ENCODE assay signal across 22 cellular contexts in the genomic region with DNA sequence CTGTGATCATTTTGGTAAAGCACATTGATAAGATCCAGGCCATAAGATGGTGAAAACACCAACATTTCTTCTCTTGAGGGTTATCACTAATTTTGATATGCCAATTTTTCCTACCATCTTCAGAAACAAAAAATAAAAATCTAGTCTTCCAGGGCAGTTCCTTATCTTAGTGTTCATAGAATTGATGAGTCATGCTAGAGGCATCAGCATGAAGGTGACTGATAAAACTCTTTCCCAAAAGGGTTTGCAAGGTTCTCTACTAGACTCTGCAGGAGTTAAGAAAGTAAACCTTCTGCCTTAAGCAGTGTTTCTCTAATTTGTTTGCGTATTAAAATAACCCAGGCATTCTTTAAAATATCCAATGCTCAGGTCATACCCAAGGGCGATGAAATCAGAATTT.
DNase-seq lines count a peak whose midpoint lies in the region; ATAC-seq, FAIRE-seq and TF ChIP-seq lines count a peak whose summit lies in the region.
"Had no signal": no experiment of that assay in that cellular context is flagged by ENCODE, and none has a peak within 500 bp of the region (broad histone marks: within the 10 kb centered on the region; RNA-seq: fewer than 3 reads in every experiment).

No MANE protein-coding gene starts in this region.

- no peaks in the 10 kb centered on the region for H3K9me3 ChIP-seq in H1 (ENCODE audit: insufficient read depth in 2 of 2, low read depth in 1 of 2, low read length in 1 of 2)
- H3K9me3 ChIP-seq in tibial artery: no peaks in the 10 kb centered on the region

- TF ChIP-seq RAD21 in H1 (IDR thresholded peaks at IDR 0.05 in 1 of 2, conservative IDR thresholded peaks at IDR 0.05 in 1 of 2; ENCODE audit: low read depth in 2 of 2, low read length in 2 of 2): no peak

- H3K23ac ChIP-seq in H1 (ENCODE audit: insufficient read length): no peak overlapping the region

- CTCF ChIA-PET in H1 (lab: Charles Lee; ENCODE audit: partially characterized antibody): no interaction called here

- no peak overlapping the region for H2BK12ac ChIP-seq in H1 (ENCODE audit: low read depth, low read length)

- TF ChIP-seq CTCF in H1 (IDR thresholded peaks at IDR 0.05; ENCODE audit: control extremely low read depth in 1 of 3, insufficient read depth in 1 of 3, low read depth in 1 of 3, low read length in 3 of 3): no peak
- no peak for TF ChIP-seq CTCF in tibial artery (IDR thresholded peaks at IDR 0.05)

- H3K27me3 ChIP-seq in H1 (replicated peaks in 1 of 4; ENCODE audit: control insufficient read depth in 3 of 4, extremely low read depth in 1 of 4, insufficient read depth in 3 of 4, low read length in 3 of 4) (no peaks in the 10 kb centered on the region), tibial artery (no peaks in the 10 kb centered on the region)

- no peaks in the 10 kb centered on the region for H4K20me1 ChIP-seq in H1 (replicated peaks in 1 of 2; ENCODE audit: control insufficient read depth in 1 of 2, insufficient read depth in 2 of 2, low read length in 2 of 2)

- no peak overlapping the region for H3K4me2 ChIP-seq in H1 (ENCODE audit: insufficient read depth in 1 of 2, low read depth in 2 of 2, low read length in 2 of 2)

- intact Hi-C loops in tibial artery (cut with DNase I; ENCODE audit: low total_unique reads): no loop called here

- no peak overlapping the region for H3K4me3 ChIP-seq in H1 (ENCODE audit: extremely low read depth in 1 of 4, insufficient read depth in 2 of 4, low read depth in 3 of 4, low read length in 4 of 4)
- no peak overlapping the region for H3K4me3 ChIP-seq in tibial artery
- H3K4me3 ChIP-seq: SK-N-MC had no signal

- 50% methylated on average over 2 of the region's 2 CpGs; no CpG with 5 or more reads in 1 of the 2 experiments for WGBS in H1 (ENCODE audit: extremely low coverage in 1 of 2, insufficient coverage in 1 of 2, insufficient read length in 1 of 2, insufficient replicate concordance in 2 of 2, low coverage in 1 of 2, low lambda C conversion rate in 2 of 2, missing lambda C conversion rate in 1 of 2), 2 experiments

- no peak overlapping the region for H2BK20ac ChIP-seq in H1 (ENCODE audit: low read length)

- TF ChIP-seq POLR2A in H1 (IDR thresholded peaks at IDR 0.05; ENCODE audit: control extremely low read depth in 1 of 2, low read depth in 2 of 2, low read length in 2 of 2): no peak

- no peak for FAIRE-seq in H1 (lab: Jason Lieb, UNC)
- FAIRE-seq: HTR-8/SVneo had no signal

- H2BK120ac ChIP-seq in H1 (replicated peaks; ENCODE audit: low read depth, low read length): no peak overlapping the region

- in situ Hi-C loops in ACHN (cut with HindIII; ENCODE audit: low pct_ligation_motif_present, low pct_unique_long_range_greater_than_20kb, low sequenced_read_pairs): no loop called here

- no peak overlapping the region for H4K8ac ChIP-seq in H1 (ENCODE audit: extremely low read depth, insufficient read depth, low read length)

- no peak overlapping the region for H3K9ac ChIP-seq in H1 (replicated peaks in 1 of 4; ENCODE audit: extremely low read depth in 1 of 4, low read depth in 3 of 4, low read length in 3 of 4)

- H2BK5ac ChIP-seq in H1 (ENCODE audit: low read depth, low read length): no peak overlapping the region

- no peaks in the 10 kb centered on the region for H3K36me3 ChIP-seq in H1 (ENCODE audit: control insufficient read depth in 2 of 4, insufficient read depth in 4 of 4, low read length in 3 of 4)
- no peaks in the 10 kb centered on the region for H3K36me3 ChIP-seq in tibial artery

- H4K91ac ChIP-seq in H1 (replicated peaks; ENCODE audit: insufficient read length, low read length): no peak overlapping the region

- no peak overlapping the region for H2AFZ ChIP-seq in H1 (ENCODE audit: low read length)

- no peaks in the 10 kb centered on the region for H3K79me1 ChIP-seq in H1 (ENCODE audit: low read depth, low read length)

- no peak overlapping the region for H3K27ac ChIP-seq in H1 (ENCODE audit: low read depth, low read length)
- no peak overlapping the region for H3K27ac ChIP-seq in tibial artery
- H3K27ac ChIP-seq in caudate nucleus (ENCODE audit: low read depth, low read length): no peak overlapping the region
- H3K27ac ChIP-seq: RWPE1, SK-N-MC had no signal

- H2BK15ac ChIP-seq in H1 (ENCODE audit: low read length): no peak overlapping the region

- no peaks in the 10 kb centered on the region for H3K4me1 ChIP-seq in H1 (replicated peaks in 1 of 4; ENCODE audit: control insufficient read depth in 3 of 4, insufficient read depth in 4 of 4, low read length in 3 of 4)
- no peaks in the 10 kb centered on the region for H3K4me1 ChIP-seq in tibial artery

- peak; percentile 6 for DNase-seq in ACHN
- peak; percentile 37 for DNase-seq in HT1080 (ENCODE audit: low read depth)
- DNase-seq in RKO (ENCODE audit: low spot score): peak; percentile 19
- DNase-seq in H1 (ENCODE audit: low read depth in 1 of 2, low spot score in 2 of 2): no peak
- DNase-seq in tibial artery: no peak
- no peak for DNase-seq in iPS-NIHi7 (ENCODE audit: extremely low spot score)
- DNase-seq in caudate nucleus (lab: John Stamatoyannopoulos, UW): no peak
- DNase-seq: DMS79 treated with DMSO at 0.1 percent for 48 hours, Karpas-422, NCI-H1694, NCI-H2081, NCI-H2171, NCI-H345, NCI-H524, NCI-H82, SHP77 treated with DMSO at 0.1 percent for 48 hours, SW 1271 had no signal

- no peak for TF ChIP-seq EP300 in H1 (IDR thresholded peaks at IDR 0.05; ENCODE audit: borderline replicate concordance in 1 of 2, low read depth in 2 of 2, low read length in 2 of 2)

- H3K14ac ChIP-seq in H1 (ENCODE audit: insufficient read length): no peak overlapping the region

- no peak overlapping the region for H3K18ac ChIP-seq in H1 (ENCODE audit: extremely low read depth, low read length)

- H3K56ac ChIP-seq in H1 (replicated peaks; ENCODE audit: insufficient read length, low read depth, low read length): no peak overlapping the region

- no peak overlapping the region for H4K5ac ChIP-seq in H1 (ENCODE audit: insufficient read length, low read depth, low read length)

- POLR2A ChIA-PET in H1 (lab: Charles Lee; ENCODE audit: partially characterized antibody): no interaction called here

- H3K4ac ChIP-seq in H1 (replicated peaks; ENCODE audit: insufficient read length, low read depth, low read length): no peak overlapping the region

- no peaks in the 10 kb centered on the region for H3K23me2 ChIP-seq in H1 (ENCODE audit: low read depth, low read length)

- no peak overlapping the region for H2AK5ac ChIP-seq in H1 (ENCODE audit: low read depth, low read length)

- no peak for ATAC-seq in GM21515 (IDR thresholded peaks at IDR 0.05; ENCODE audit: unreplicated experiment)
- ATAC-seq: HCT116 had no signal

- H3K79me2 ChIP-seq in H1 (ENCODE audit: control insufficient read depth in 1 of 2, insufficient read depth in 2 of 2, low read length in 2 of 2): no peaks in the 10 kb centered on the region

TF ChIP-seq in H1, 55 proteins besides CTCF, POLR2A, EP300 and RAD21:
- TF ChIP-seq BACH1 (IDR thresholded peaks at IDR 0.05; ENCODE audit: low read length) (peak; percentile 60), CTBP2 (IDR thresholded peaks at IDR 0.05; ENCODE audit: borderline replicate concordance, insufficient read depth, insufficient read length, low read length) (no peak), MAFK (IDR thresholded peaks at IDR 0.05; ENCODE audit: low read depth, low read length) (0 out of 2 replicates have a peak, but pooled peaks have one; percentile 8), YY1 (IDR thresholded peaks at IDR 0.05; ENCODE audit: low read depth, low read length) (no peak)
TF ChIP-seq in H1: peak in this region for 2.

Comparison
In these comparisons a context has a peak if more than half of its experiments do, and no peak if none do; other contexts are left out.
1. DNase-seq: peak in ACHN (single experiment), HT1080 (single experiment) and RKO (single experiment); none in H1 (0 of 2), tibial artery (0 of 2), iPS-NIHi7 (single experiment) and caudate nucleus (0 of 61).